In the genomic region with DNA sequence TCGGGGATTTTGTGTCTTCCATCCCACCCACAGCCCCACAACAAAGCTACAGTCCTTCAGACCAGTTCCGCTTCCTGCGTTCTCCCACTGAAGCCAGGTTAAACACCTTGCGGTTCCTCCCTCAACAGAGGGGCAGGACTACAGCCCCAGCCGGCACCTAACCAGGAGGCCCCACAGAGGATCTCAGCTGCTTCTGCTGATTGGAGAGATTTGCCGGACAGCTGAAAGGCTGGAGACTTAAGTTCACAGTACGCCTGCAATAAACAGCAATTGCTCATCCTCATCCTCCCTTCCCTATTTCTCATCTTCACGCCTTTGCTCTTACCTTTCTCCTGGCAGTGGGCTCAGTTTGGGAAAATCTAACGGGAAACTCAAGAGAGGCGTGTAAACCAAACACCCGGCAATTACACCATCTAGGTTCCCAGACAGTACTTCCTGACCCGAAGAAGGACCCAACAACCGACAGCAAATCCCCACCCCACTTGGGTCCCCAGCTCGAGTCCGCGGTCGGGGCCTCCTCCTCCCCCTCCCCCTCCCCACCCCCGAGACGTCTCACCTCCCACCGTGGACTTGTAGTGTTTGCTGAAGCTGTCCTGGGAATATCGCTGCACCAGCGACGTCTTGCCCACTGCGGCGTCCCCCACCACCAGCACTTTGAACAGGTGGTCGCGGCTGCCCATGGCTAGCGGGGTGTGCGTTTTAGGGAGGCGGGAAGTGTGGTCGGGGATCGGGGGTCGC, we compare ENCODE assay signal across 8 cellular contexts. TPM values are rescaled to one million over a fixed set of nuclear protein-coding genes. Genes with fewer than 3 reads are reported as not detected.
DNase-seq lines count a peak whose midpoint lies in the region; ATAC-seq, FAIRE-seq and TF ChIP-seq lines count a peak whose summit lies in the region.

No MANE protein-coding gene starts in this region.

- peak overlapping the region; percentile 66 to 80 for H3K27ac ChIP-seq in right atrium auricular region

- peak; percentile 18 for DNase-seq in A172 (ENCODE audit: low spot score)
- no peak for DNase-seq in GM19239 (ENCODE audit: insufficient read length, low spot score)
- peak; percentile 31 for DNase-seq in OCI-M1 (lab: John Stamatoyannopoulos, UW)
- DNase-seq in activated naive CD4-positive, alpha-beta T cell treated with anti-CD3 and anti-CD28 coated beads for 36 hours, result peak; percentile 58
- no peak for DNase-seq in right atrium auricular region (ENCODE audit: low spot score)
- DNase-seq in sciatic nerve (ENCODE audit: low spot score), result no peak

- no peaks in the 10 kb centered on the region for H3K9me3 ChIP-seq in right atrium auricular region

- H3K27ac Mint-ChIP-seq in activated naive CD4-positive, alpha-beta T cell treated with anti-CD3 and anti-CD28 coated beads for 36 hours, result peak overlapping the region; percentile 94

- no peak for TF ChIP-seq CTCF in right atrium auricular region (IDR thresholded peaks at IDR 0.05)

- peaks cover 56% of the 10 kb centered on the region for H3K4me1 Mint-ChIP-seq in activated naive CD4-positive, alpha-beta T cell treated with anti-CD3 and anti-CD28 coated beads for 36 hours (ENCODE audit: low read depth)

- no peaks in the 10 kb centered on the region for H3K27me3 Mint-ChIP-seq in activated naive CD4-positive, alpha-beta T cell treated with anti-CD3 and anti-CD28 coated beads for 36 hours (ENCODE audit: low read depth)

- no peaks in the 10 kb centered on the region for H3K9me3 Mint-ChIP-seq in activated naive CD4-positive, alpha-beta T cell treated with anti-CD3 and anti-CD28 coated beads for 36 hours

- CTCF ChIA-PET in activated naive CD4-positive, alpha-beta T cell treated with anti-CD3 and anti-CD28 coated beads for 36 hours (lab: Charles Lee), result interaction anchor here (0.7 to 3.9 kb wide), 7 partner anchors 8 to 1135 kb away, joined by 3 to 18 read pairs (median 5); no protein-coding TSS in a partner anchor

- peak overlapping the region; percentile 74 to 90 for H3K4me3 ChIP-seq in right atrium auricular region

- peaks cover 0 to 9% of the 10 kb centered on the region in 2 donors for H3K4me1 ChIP-seq in right atrium auricular region

- peak overlapping the region; percentile 83 for H3K4me3 Mint-ChIP-seq in activated naive CD4-positive, alpha-beta T cell treated with anti-CD3 and anti-CD28 coated beads for 36 hours

- H3K27me3 ChIP-seq in right atrium auricular region, result no peaks in the 10 kb centered on the region

- intact Hi-C loops in activated naive CD4-positive, alpha-beta T cell treated with anti-CD3 and anti-CD28 coated beads for 36 hours (cut with micrococcal nuclease), result loop anchor here (1.0 to 10.0 kb wide), 9 partner anchors 24 to 803 kb away; a partner anchor contains a TSS
- intact Hi-C loops in sciatic nerve (cut with DNase I), result no loop called here

- peaks cover 8% of the 10 kb centered on the region for H3K36me3 ChIP-seq in right atrium auricular region

- peak; percentile 47 for FAIRE-seq in GM19239 (lab: Jason Lieb, UNC)

- H3K36me3 Mint-ChIP-seq in activated naive CD4-positive, alpha-beta T cell treated with anti-CD3 and anti-CD28 coated beads for 36 hours (ENCODE audit: low read depth), result peaks cover 21% of the 10 kb centered on the region

- ATAC-seq in sciatic nerve (peak; percentile 38), HG03442 (IDR thresholded peaks at IDR 0.05; ENCODE audit: unreplicated experiment) (no peak), HG03520 (IDR thresholded peaks at IDR 0.05; ENCODE audit: unreplicated experiment) (no peak)

RNA-seq across cellular contexts. Expression of a gene that starts 0.8 kb away (rescaled TPM):
- total RNA-seq in A172 (2014; rRNA removed; shearing (Covaris generic)), result 29.8 and 33.3 TPM in 2 replicates
- total RNA-seq in activated naive CD4-positive, alpha-beta T cell treated with anti-CD3 and anti-CD28 coated beads for 36 hours, result 10 to 100 TPM; 25.0 TPM
- 10 to 100 TPM; 17.7 to 18.6 TPM for total RNA-seq in right atrium auricular region
- 17.6 TPM for total RNA-seq in sciatic nerve

RNA-seq across cellular contexts. Expression of a gene that starts 24.5 kb away (rescaled TPM):
- total RNA-seq in A172 (2014; rRNA removed; shearing (Covaris generic)), result 323 and 355 TPM in 2 replicates
- 100 to 1,000 TPM; 215 to 218 TPM for total RNA-seq in activated naive CD4-positive, alpha-beta T cell treated with anti-CD3 and anti-CD28 coated beads for 36 hours
- total RNA-seq in right atrium auricular region (100 to 1,000 TPM; 109 to 128 TPM), sciatic nerve (193 TPM)

RNA-seq across cellular contexts. Expression of a gene that starts 38.6 kb away (rescaled TPM):
- 19.2 and 28.6 TPM in 2 replicates for total RNA-seq in A172 (2014; rRNA removed; shearing (Covaris generic))
- total RNA-seq in activated naive CD4-positive, alpha-beta T cell treated with anti-CD3 and anti-CD28 coated beads for 36 hours, result 10 to 100 TPM; 32.1 to 33.9 TPM
- total RNA-seq in right atrium auricular region (100 to 1,000 TPM; 204 to 255 TPM), sciatic nerve (44.0 TPM)

Comparison
In these comparisons a context has a peak if more than half of its experiments do, and no peak if none do; other contexts are left out.
1. DNase-seq: peak in A172 (single experiment), OCI-M1 (single experiment) and activated naive CD4-positive, alpha-beta T cell treated with anti-CD3 and anti-CD28 coated beads for 36 hours (single experiment); none in GM19239 (single experiment), right atrium auricular region (single experiment) and sciatic nerve (single experiment).